In the genomic region with DNA sequence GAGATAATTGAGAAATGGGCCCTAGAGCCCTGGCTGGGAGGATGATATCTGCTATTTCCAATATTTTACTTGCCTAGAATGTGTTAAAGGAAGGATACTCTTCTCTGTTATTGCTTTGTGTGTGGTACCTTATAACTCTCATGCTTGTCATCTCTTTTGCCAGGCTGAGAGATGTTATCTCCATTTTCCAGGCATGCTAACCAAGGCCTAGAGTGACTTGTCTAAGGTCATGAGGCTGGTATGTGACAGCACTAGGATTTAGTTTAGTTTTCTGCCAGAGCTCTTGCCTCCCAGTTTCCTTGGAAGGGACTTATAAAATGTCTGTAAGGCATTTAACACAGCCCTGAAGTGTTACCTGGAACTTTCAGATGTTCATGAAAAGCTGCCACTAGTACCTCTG, we compare ENCODE assay signal across 8 cellular contexts. TPM values are rescaled to one million over a fixed set of nuclear protein-coding genes. Genes with fewer than 3 reads are reported as not detected.
DNase-seq lines count a peak whose midpoint lies in the region; ATAC-seq and TF ChIP-seq lines count a peak whose summit lies in the region.

No MANE protein-coding gene starts in this region.

- peaks cover 77% of the 10 kb centered on the region for H3K4me1 ChIP-seq in left ventricle myocardium inferior
- peaks cover 49% of the 10 kb centered on the region for H3K4me1 ChIP-seq in body of pancreas
- H3K4me1 ChIP-seq in mesodermal cell (ENCODE audit: control insufficient read depth, insufficient read depth, low read length, poor library complexity, severe bottlenecking) = peaks cover 24% of the 10 kb centered on the region

- H3K36me3 ChIP-seq in left ventricle myocardium inferior (peaks cover 31% of the 10 kb centered on the region), body of pancreas (replicated peaks in 1 of 2; ENCODE audit: insufficient read depth in 1 of 2, low read depth in 2 of 2) (peaks cover 0 to 10% of the 10 kb centered on the region in 2 donors), mesodermal cell (ENCODE audit: control insufficient read depth, insufficient read depth, low read length) (peaks cover 45% of the 10 kb centered on the region)

- H3K4me3 ChIP-seq in left ventricle myocardium inferior (peak overlapping the region; percentile 87), body of pancreas (peak overlapping the region in 1 of 2 donors; percentile 63), mesodermal cell (ENCODE audit: extremely low read depth, insufficient read depth, low read length, poor library complexity, severe bottlenecking) (peak overlapping the region; percentile 100)

- no peak for TF ChIP-seq POLR2A in body of pancreas (IDR thresholded peaks at IDR 0.05)

- H3K27me3 ChIP-seq in left ventricle myocardium inferior (ENCODE audit: low read depth) = no peaks in the 10 kb centered on the region
- H3K27me3 ChIP-seq in body of pancreas = no peaks in the 10 kb centered on the region

- ATAC-seq in Right ventricle myocardium inferior = no peak
- no peak for ATAC-seq in body of pancreas
- ATAC-seq in HG03045 (IDR thresholded peaks at IDR 0.05; ENCODE audit: unreplicated experiment) = no peak

- H3K9me3 ChIP-seq in left ventricle myocardium inferior (replicated peaks) (no peaks in the 10 kb centered on the region), body of pancreas (no peaks in the 10 kb centered on the region), mesodermal cell (ENCODE audit: control insufficient read depth, low read length) (no peaks in the 10 kb centered on the region)

- no peak for TF ChIP-seq CTCF in left ventricle myocardium inferior (IDR thresholded peaks at IDR 0.05; ENCODE audit: borderline replicate concordance)
- TF ChIP-seq CTCF in body of pancreas (IDR thresholded peaks at IDR 0.05) = no peak

- H3K27ac ChIP-seq in left ventricle myocardium inferior (replicated peaks) (peak overlapping the region; percentile 97), body of pancreas (peak overlapping the region in 3 of 4 donors; percentile 95 to 98 (median 98)), mesodermal cell (ENCODE audit: low read depth, low read length, severe bottlenecking) (no peak overlapping the region)

- no peak for DNase-seq in left ventricle myocardium inferior
- no peak for DNase-seq in Right ventricle myocardium inferior (ENCODE audit: missing footprints)
- DNase-seq in body of pancreas = no peak
- DNase-seq in OCI-M2 (lab: John Stamatoyannopoulos, UW; ENCODE audit: unreplicated experiment) = no peak
- DNase-seq in activated CD8-positive, alpha-beta memory T cell treated with anti-CD3 and anti-CD28 coated beads for 24 hours = no peak
- no peak for DNase-seq in activated effector memory CD4-positive, alpha-beta T cell treated with Interleukin-2 at 50 U/mL for 16 hours

- intact Hi-C loops in left ventricle myocardium inferior (cut with micrococcal nuclease) (loop anchor here (10.0 kb wide), 1 partner anchor 72 kb away; the partner anchor contains the start of gene ARID3B), Right ventricle myocardium inferior (cut with DNase I) (loop anchor here (5.0 to 10.0 kb wide), 2 partner anchors 155 to 182 kb away; partner anchors contain the start of genes SEMA7A and UBL7), body of pancreas (cut with DNase I) (no loop called here)

RNA-seq across cellular contexts. Expression of gene CLK3, which starts 1.4 kb away (rescaled TPM):
- total RNA-seq in left ventricle myocardium inferior (53.1 TPM), Right ventricle myocardium inferior (47.3 TPM), body of pancreas (100 to 1,000 TPM in 1 of 2 donors, 10 to 100 TPM in 1; 48.0 to 126 TPM)
- polyA plus RNA-seq in mesodermal cell (2013, experiment 1 of 2) = 80.6 TPM
- polyA plus RNA-seq in mesodermal cell (2013, experiment 2 of 2) = 65.9 TPM
